10 cellular contexts compared by ENCODE assay signal in the genomic region with DNA sequence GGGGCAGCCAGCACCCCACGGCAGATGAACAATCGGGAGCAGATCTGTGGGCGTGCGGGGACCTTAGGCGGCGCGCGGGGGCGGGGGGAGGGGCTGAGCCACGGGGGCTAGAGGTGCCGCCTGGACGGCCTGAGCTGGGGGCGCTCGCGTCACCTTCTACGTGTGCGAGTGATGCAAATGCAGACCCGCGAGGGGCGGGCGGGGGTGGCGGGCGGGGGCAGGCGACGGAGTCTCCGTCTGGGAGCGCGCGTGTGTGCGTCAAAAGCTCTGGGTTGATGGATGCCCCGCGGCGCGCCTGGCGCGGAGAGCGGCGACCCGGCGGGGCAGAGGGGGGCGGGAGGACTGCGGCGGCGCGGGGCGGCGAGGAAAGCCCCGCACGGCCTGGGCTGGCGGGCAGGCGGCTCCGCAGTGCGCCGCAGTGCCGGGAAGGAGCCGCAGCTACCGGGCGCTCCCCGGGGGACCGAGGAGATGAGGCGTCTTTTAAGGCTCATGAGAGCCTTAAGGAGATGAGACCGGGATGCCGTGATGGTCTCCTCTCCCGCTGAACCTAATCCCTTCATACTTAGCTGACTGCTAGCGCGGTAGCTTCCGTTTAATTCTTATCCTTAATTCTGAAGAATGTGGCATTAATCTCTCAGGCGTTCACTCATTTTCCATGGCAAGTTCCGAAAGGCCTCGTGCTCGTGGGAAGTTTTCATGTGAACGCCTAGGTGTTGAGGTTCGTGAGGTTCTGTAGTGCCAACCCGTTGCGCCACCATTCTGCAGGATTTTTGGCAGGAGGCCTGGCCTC. TPM values are rescaled to one million over a fixed set of nuclear protein-coding genes. Genes with fewer than 3 reads are reported as not detected.
DNase-seq lines count a peak whose midpoint lies in the region; ATAC-seq and FAIRE-seq lines count a peak whose summit lies in the region.
"Had no signal": no experiment of that assay in that cellular context is flagged by ENCODE, and none has a peak within 500 bp of the region (broad histone marks: within the 10 kb centered on the region; RNA-seq: fewer than 3 reads in every experiment).

No MANE protein-coding gene starts in this region.

- H3K36me3 Mint-ChIP-seq in activated naive CD8-positive, alpha-beta T cell = peaks cover 2% of the 10 kb centered on the region

- WGBS in HUES64 = 2% methylated on average over 75 of the region's 75 CpGs
- WGBS in mesodermal cell (ENCODE audit: insufficient coverage in 2 of 2), 2 experiments = 2 to 4% methylated on average over 45 to 46 of the region's 75 CpGs

- H3K27ac ChIP-seq in HUES64 (ENCODE audit: low read depth, low read length) (no peak overlapping the region), mesodermal cell (ENCODE audit: low read depth, low read length, severe bottlenecking) (no peak overlapping the region)
- H3K27ac ChIP-seq: neutrophil had no signal

- peaks cover 83% of the 10 kb centered on the region for H3K27me3 ChIP-seq in HUES64 (ENCODE audit: insufficient read depth, low read length)

- peak overlapping the region; percentile 47 for H3K9ac ChIP-seq in HUES64 (ENCODE audit: low read depth, low read length)

- peaks cover 43% of the 10 kb centered on the region for H3K27me3 Mint-ChIP-seq in activated naive CD8-positive, alpha-beta T cell

- H3K36me3 ChIP-seq in HUES64 (ENCODE audit: insufficient read depth, low read length) (no peaks in the 10 kb centered on the region), mesodermal cell (ENCODE audit: control insufficient read depth, insufficient read depth, low read length) (no peaks in the 10 kb centered on the region)
- H3K36me3 ChIP-seq: neutrophil had no signal

- peaks cover 27% of the 10 kb centered on the region for H3K4me1 Mint-ChIP-seq in activated naive CD8-positive, alpha-beta T cell (ENCODE audit: low read depth)

- no peaks in the 10 kb centered on the region for H3K9me3 Mint-ChIP-seq in activated naive CD8-positive, alpha-beta T cell (ENCODE audit: low read depth)

- H3K9me3 ChIP-seq in HUES64 (ENCODE audit: insufficient read depth, low read depth, low read length) (no peaks in the 10 kb centered on the region), mesodermal cell (ENCODE audit: control insufficient read depth, low read length) (no peaks in the 10 kb centered on the region)
- H3K9me3 ChIP-seq: neutrophil had no signal

- peaks cover 5% of the 10 kb centered on the region for H3K4me1 ChIP-seq in HUES64 (ENCODE audit: insufficient read depth, low read length)
- H3K4me1 ChIP-seq in mesodermal cell (ENCODE audit: control insufficient read depth, insufficient read depth, low read length, poor library complexity, severe bottlenecking) = peaks cover 5% of the 10 kb centered on the region

- no peak for FAIRE-seq in RCC 7860 (lab: Jason Lieb, UNC)
- FAIRE-seq: endometrium had no signal

- H3K27ac Mint-ChIP-seq in activated naive CD8-positive, alpha-beta T cell = no peak overlapping the region

- peak overlapping the region; percentile 78 for H3K4me3 Mint-ChIP-seq in activated naive CD8-positive, alpha-beta T cell

- H3K4me3 ChIP-seq in HUES64 (ENCODE audit: low read length) (peak overlapping the region; percentile 68), mesodermal cell (ENCODE audit: extremely low read depth, insufficient read depth, low read length, poor library complexity, severe bottlenecking) (peak overlapping the region; percentile 32)

- no peak for ATAC-seq in HG03457 (IDR thresholded peaks at IDR 0.05; ENCODE audit: unreplicated experiment)
- no peak for ATAC-seq in HG03439 (IDR thresholded peaks at IDR 0.05; ENCODE audit: unreplicated experiment)

- DNase-seq in COR-L47 (lab: John Stamatoyannopoulos, UW) (peak; percentile 1), GM19240 (ENCODE audit: insufficient read length, low spot score) (no peak), RCC 7860 (ENCODE audit: low spot score) (no peak)

RNA-seq across cellular contexts. Expression of a gene that starts 1.5 kb away (rescaled TPM):
- polyA plus RNA-seq in HUES64 (2013, experiment 1 of 2) = 0.15 TPM
- polyA plus RNA-seq in HUES64 (2013, experiment 2 of 2) = 0.06 TPM
- polyA plus RNA-seq in mesodermal cell (2013, experiment 1 of 2) = 0.59 TPM
- 0.05 TPM for polyA plus RNA-seq in mesodermal cell (2013, experiment 2 of 2)
